ENCODE assay signal across 1 cellular context in genomic region chr1:88695781-88696180, GRCh38.
TF ChIP-seq lines count a peak whose summit lies in the region.

No MANE protein-coding gene starts in this region.

TF ChIP-seq in IMR-90, 13 proteins besides CTCF, POLR2A, EP300 and RAD21 (continued from another document):
- no peak for TF ChIP-seq MAFK (IDR thresholded peaks at IDR 0.05; ENCODE audit: low read depth, low read length)
- TF ChIP-seq USF2 (IDR thresholded peaks at IDR 0.05; ENCODE audit: low read depth, low read length): no peak
- TF ChIP-seq FOS (IDR thresholded peaks at IDR 0.05; ENCODE audit: low read depth, low read length): no peak
- no peak for TF ChIP-seq BHLHE40 (IDR thresholded peaks at IDR 0.05; ENCODE audit: low read depth, low read length)
- TF ChIP-seq MAZ (IDR thresholded peaks at IDR 0.05; ENCODE audit: borderline replicate concordance, low read depth, low read length): no peak
- no peak for TF ChIP-seq RCOR1 (IDR thresholded peaks at IDR 0.05; ENCODE audit: insufficient replicate concordance, low read length)
- TF ChIP-seq CHD1 (IDR thresholded peaks at IDR 0.05; ENCODE audit: low read depth, low read length): no peak
